Comparison of ENCODE assay signal across 16 cellular contexts in the genomic region with DNA sequence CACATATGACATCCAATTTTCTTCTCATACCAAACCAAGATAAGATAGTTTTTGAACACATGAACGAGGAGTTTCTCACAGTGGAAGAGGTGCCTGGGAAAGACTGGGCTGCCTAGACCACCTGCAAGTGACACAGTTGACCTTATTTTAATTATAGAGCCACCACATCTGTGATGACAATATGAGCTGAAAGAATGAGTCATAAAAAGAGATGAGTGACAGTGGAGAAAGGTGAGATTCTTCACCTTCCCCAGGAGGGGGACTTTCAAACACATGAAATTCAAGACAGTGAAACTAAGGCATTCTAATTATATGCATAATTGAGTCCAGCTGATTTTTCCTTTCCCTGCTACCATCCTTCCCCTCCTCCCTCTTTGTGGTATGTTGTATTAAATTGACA.
"Had no signal": no experiment of that assay in that cellular context is flagged by ENCODE, and none has a peak within 500 bp of the region (broad histone marks: within the 10 kb centered on the region; RNA-seq: fewer than 3 reads in every experiment).

No MANE protein-coding gene starts in this region.

- H3K27ac ChIP-seq: esophagus squamous epithelium, prostate gland, right atrium auricular region, transverse colon, vagina had no signal

- H3K4me3 ChIP-seq: esophagus squamous epithelium, prostate gland, right atrium auricular region, transverse colon, vagina had no signal

- H3K27me3 ChIP-seq: esophagus squamous epithelium, right atrium auricular region, transverse colon, vagina had no signal

- H3K4me1 ChIP-seq: esophagus squamous epithelium, prostate gland, right atrium auricular region, transverse colon, vagina had no signal

- H3K36me3 ChIP-seq: esophagus squamous epithelium, prostate gland, right atrium auricular region, transverse colon, vagina had no signal

- DNase-seq: activated CD4-positive, alpha-beta T cell treated with anti-CD3 and anti-CD28 coated beads for 36 hours; activated CD4-positive, alpha-beta T cell treated with anti-CD3 and anti-CD28 coated beads, Interleukin-2, amount 50 U/mL, for 48 hours; activated CD8-positive, alpha-beta memory T cell treated with anti-CD3 and anti-CD28 coated beads, Interleukin-2, amount 10 ng/mL, durations not matched to agents 7 days and 5 days; activated naive CD8-positive, alpha-beta T cell treated with anti-CD3 and anti-CD28 coated beads for 36 hours; amniotic stem cell; effector CD4-positive, alpha-beta T cell; esophagus squamous epithelium; mesendoderm; naive thymus-derived CD8-positive, alpha-beta T cell; stimulated activated CD4-positive, alpha-beta T cell treated with anti-CD3 and anti-CD28 coated beads, Interleukin-12 subunit alpha, Interleukin-12 subunit beta, amount 100 ng/mL, for 4 hours; stimulated activated CD4-positive, alpha-beta T cell treated with anti-CD3 and anti-CD28 coated beads, Interleukin-2, amount 100 ng/mL, for 24 hours; transverse colon had no signal

- ATAC-seq: activated CD4-positive, alpha-beta T cell treated with anti-CD3 and anti-CD28 coated beads for 36 hours; activated CD8-positive, alpha-beta memory T cell treated with anti-CD3 and anti-CD28 coated beads, Interleukin-2, amount 10 ng/mL, durations not matched to agents 7 days and 5 days; naive thymus-derived CD8-positive, alpha-beta T cell; WTC11 had no signal

- H3K9me3 ChIP-seq: esophagus squamous epithelium, prostate gland, right atrium auricular region, transverse colon, vagina had no signal
